ENCODE assay signal across 1 cellular context in genomic region chr2:74822771-74823283, GRCh38.
TF ChIP-seq lines count a peak whose summit lies in the region.

No MANE protein-coding gene starts in this region.

TF ChIP-seq in GM23338, 12 proteins besides CTCF, POLR2A, EP300 and RAD21:
- TF ChIP-seq ZNF331 (CRISPR knock-in tag; IDR thresholded peaks at IDR 0.05; ENCODE audit: low read depth), result no peak
- no peak for TF ChIP-seq ZNF114 (CRISPR knock-in tag; IDR thresholded peaks at IDR 0.05)
- no peak for TF ChIP-seq JUNB (IDR thresholded peaks at IDR 0.05; ENCODE audit: unreplicated experiment)
- TF ChIP-seq EZH2 (IDR thresholded peaks at IDR 0.05; ENCODE audit: low read depth, unreplicated experiment), result no peak
- TF ChIP-seq EZH2phosphoT487 (IDR thresholded peaks at IDR 0.05; ENCODE audit: unreplicated experiment), result no peak
TF ChIP-seq in GM23338: peak in this region for 0.
